In the genomic region with DNA sequence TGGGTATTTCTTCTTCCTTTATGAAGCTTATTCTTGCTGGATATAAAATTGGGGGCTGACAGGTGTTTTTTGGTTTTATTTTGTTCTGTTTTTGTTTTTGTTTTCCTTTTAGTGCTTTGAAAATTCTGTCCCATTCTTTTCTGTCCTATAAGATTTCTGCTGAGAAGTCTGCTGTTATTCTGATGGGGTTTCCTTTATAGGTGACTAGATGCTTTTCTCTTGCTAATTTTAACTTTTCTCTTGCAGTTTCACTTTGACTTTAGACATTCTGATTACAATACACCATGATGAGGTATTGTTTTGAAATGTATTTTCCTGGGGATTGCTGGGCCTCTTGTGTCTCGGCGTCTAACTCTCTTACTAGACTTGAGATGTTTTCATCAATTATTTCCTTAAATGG, we compare ENCODE assay signal across 15 cellular contexts. TPM values are rescaled to one million over a fixed set of nuclear protein-coding genes. Genes with fewer than 3 reads are reported as not detected.
DNase-seq lines count a peak whose midpoint lies in the region; ATAC-seq, FAIRE-seq and TF ChIP-seq lines count a peak whose summit lies in the region.
"Had no signal": no experiment of that assay in that cellular context is flagged by ENCODE, and none has a peak within 500 bp of the region (broad histone marks: within the 10 kb centered on the region; RNA-seq: fewer than 3 reads in every experiment).

No MANE protein-coding gene starts in this region.

- no peak overlapping the region for H2BK5ac ChIP-seq in H1 (ENCODE audit: low read depth, low read length)

- no peak overlapping the region for H3K4ac ChIP-seq in H1 (replicated peaks; ENCODE audit: insufficient read length, low read depth, low read length)

- H3K4me3 ChIP-seq in H1 (ENCODE audit: extremely low read depth in 1 of 4, insufficient read depth in 2 of 4, low read depth in 3 of 4, low read length in 4 of 4): no peak overlapping the region
- H3K4me3 ChIP-seq in MG63: no peak overlapping the region
- H3K4me3 ChIP-seq in H7 (ENCODE audit: insufficient read depth, low read depth, low read length): no peak overlapping the region
- H3K4me3 ChIP-seq: A549 had no signal

- WGBS in H1 (ENCODE audit: extremely low coverage in 1 of 2, insufficient coverage in 1 of 2, insufficient read length in 1 of 2, insufficient replicate concordance in 2 of 2, low coverage in 1 of 2, low lambda C conversion rate in 2 of 2, missing lambda C conversion rate in 1 of 2), 2 experiments: 83% methylated on average over 2 of the region's 2 CpGs; no CpG with 5 or more reads in 1 of the 2 experiments

- no peaks in the 10 kb centered on the region for H3K27me3 Mint-ChIP-seq in activated CD8-positive, alpha-beta T cell treated with anti-CD3 and anti-CD28 coated beads for 36 hours
- H3K27me3 Mint-ChIP-seq in activated CD8-positive, alpha-beta T cell treated with anti-CD3 and anti-CD28 coated beads, Interleukin-2, amount 10 ng/mL, durations not matched to agents 7 days and 5 days (ENCODE audit: low read depth): no peaks in the 10 kb centered on the region

- H3K4me2 ChIP-seq in H1 (ENCODE audit: insufficient read depth in 1 of 2, low read depth in 2 of 2, low read length in 2 of 2): no peak overlapping the region
- H3K4me2 ChIP-seq: A549 had no signal

- no peak overlapping the region for H3K27ac ChIP-seq in H1 (ENCODE audit: low read depth, low read length)
- H3K27ac ChIP-seq: A549 had no signal

- H3K27me3 ChIP-seq in H1 (replicated peaks in 1 of 4; ENCODE audit: control insufficient read depth in 3 of 4, extremely low read depth in 1 of 4, insufficient read depth in 3 of 4, low read length in 3 of 4) (no peaks in the 10 kb centered on the region), MG63 (no peaks in the 10 kb centered on the region), H7 (ENCODE audit: control insufficient read depth, insufficient read depth, low read length) (no peaks in the 10 kb centered on the region)

- no peak overlapping the region for H4K5ac ChIP-seq in H1 (ENCODE audit: insufficient read length, low read depth, low read length)

- TF ChIP-seq RAD21 in H1 (IDR thresholded peaks at IDR 0.05 in 1 of 2, conservative IDR thresholded peaks at IDR 0.05 in 1 of 2; ENCODE audit: low read depth in 2 of 2, low read length in 2 of 2): no peak

- no peak for TF ChIP-seq CTCF in activated CD8-positive, alpha-beta T cell treated with anti-CD3 and anti-CD28 coated beads for 36 hours (IDR thresholded peaks at IDR 0.05)
- no peak for TF ChIP-seq CTCF in H1 (IDR thresholded peaks at IDR 0.05; ENCODE audit: control extremely low read depth in 1 of 3, insufficient read depth in 1 of 3, low read depth in 1 of 3, low read length in 3 of 3)

- no peak for TF ChIP-seq EP300 in H1 (IDR thresholded peaks at IDR 0.05; ENCODE audit: borderline replicate concordance in 1 of 2, low read depth in 2 of 2, low read length in 2 of 2)

- H3K79me2 ChIP-seq in H1 (ENCODE audit: control insufficient read depth in 1 of 2, insufficient read depth in 2 of 2, low read length in 2 of 2): no peaks in the 10 kb centered on the region

- no peaks in the 10 kb centered on the region for H4K20me1 ChIP-seq in H1 (replicated peaks in 1 of 2; ENCODE audit: control insufficient read depth in 1 of 2, insufficient read depth in 2 of 2, low read length in 2 of 2)

- H3K27ac Mint-ChIP-seq in activated CD8-positive, alpha-beta T cell treated with anti-CD3 and anti-CD28 coated beads for 36 hours: peak overlapping the region; percentile 60
- no peak overlapping the region for H3K27ac Mint-ChIP-seq in activated CD8-positive, alpha-beta T cell treated with anti-CD3 and anti-CD28 coated beads, Interleukin-2, amount 10 ng/mL, durations not matched to agents 7 days and 5 days

- H3K4me1 Mint-ChIP-seq in activated CD8-positive, alpha-beta T cell treated with anti-CD3 and anti-CD28 coated beads for 36 hours (ENCODE audit: low read depth): peaks cover 11% of the 10 kb centered on the region
- peaks cover 13% of the 10 kb centered on the region for H3K4me1 Mint-ChIP-seq in activated CD8-positive, alpha-beta T cell treated with anti-CD3 and anti-CD28 coated beads, Interleukin-2, amount 10 ng/mL, durations not matched to agents 7 days and 5 days (ENCODE audit: low read depth)

- no peak overlapping the region for H2BK12ac ChIP-seq in H1 (ENCODE audit: low read depth, low read length)

- no peak overlapping the region for H2BK120ac ChIP-seq in H1 (replicated peaks; ENCODE audit: low read depth, low read length)

- H3K23me2 ChIP-seq in H1 (ENCODE audit: low read depth, low read length): no peaks in the 10 kb centered on the region; the same call in 1 of the 2 replicates

- intact Hi-C loops in activated CD8-positive, alpha-beta T cell treated with anti-CD3 and anti-CD28 coated beads for 36 hours (cut with micrococcal nuclease): no loop called here

- no peaks in the 10 kb centered on the region; the same call in 1 of the 2 replicates for H3K79me1 ChIP-seq in H1 (ENCODE audit: low read depth, low read length)

- H3K9ac ChIP-seq in H1 (replicated peaks in 1 of 4; ENCODE audit: extremely low read depth in 1 of 4, low read depth in 3 of 4, low read length in 3 of 4): no peak overlapping the region

- POLR2A ChIA-PET in activated CD8-positive, alpha-beta T cell treated with anti-CD3 and anti-CD28 coated beads for 36 hours (lab: Charles Lee): no interaction called here
- POLR2A ChIA-PET in activated CD8-positive, alpha-beta T cell treated with anti-CD3 and anti-CD28 coated beads, Interleukin-2, amount 10 ng/mL, durations not matched to agents 7 days and 5 days (lab: Charles Lee): no interaction called here
- POLR2A ChIA-PET in H1 (lab: Charles Lee; ENCODE audit: partially characterized antibody): interaction anchor here (1.5 kb wide), 1 partner anchor 17 kb away, joined by 3 read pairs; no protein-coding TSS in a partner anchor

- no peak for DNase-seq in activated CD8-positive, alpha-beta T cell treated with anti-CD3 and anti-CD28 coated beads for 36 hours
- no peak for DNase-seq in activated CD8-positive, alpha-beta T cell treated with anti-CD3 and anti-CD28 coated beads, Interleukin-2, amount 10 ng/mL, durations not matched to agents 7 days and 5 days
- DNase-seq in H1 (ENCODE audit: low read depth in 1 of 2, low spot score in 2 of 2) (no peak), MG63 (no peak), HTR-8/SVneo (ENCODE audit: insufficient read length, low spot score) (no peak), H7 (no peak)
- DNase-seq: activated CD4-positive, alpha-beta T cell treated with anti-CD3 and anti-CD28 coated beads, Interleukin-2, amount 50 U/mL, for 1 hour; Calu3; dermis blood vessel endothelial cell; GOT3; NCI-H1105 treated with DMSO at 0.1 percent for 48 hours; NK-92 treated with Interleukin-12 subunit alpha and Interleukin-12 subunit beta, amount 100 ng/mL, for 24 hours had no signal

- H3K36me3 ChIP-seq in H1 (ENCODE audit: control insufficient read depth in 2 of 4, insufficient read depth in 4 of 4, low read length in 3 of 4): no peaks in the 10 kb centered on the region
- H3K36me3 ChIP-seq in MG63: no peaks in the 10 kb centered on the region
- no peaks in the 10 kb centered on the region; the same call in 1 of the 2 replicates for H3K36me3 ChIP-seq in H7 (replicated peaks; ENCODE audit: control insufficient read depth, insufficient read depth, low read length)

- no peak overlapping the region for H3K23ac ChIP-seq in H1 (ENCODE audit: insufficient read length)

- H3K14ac ChIP-seq in H1 (ENCODE audit: insufficient read length): no peak overlapping the region

- peaks cover 5% of the 10 kb centered on the region for H3K9me3 Mint-ChIP-seq in activated CD8-positive, alpha-beta T cell treated with anti-CD3 and anti-CD28 coated beads for 36 hours
- peaks cover 7% of the 10 kb centered on the region for H3K9me3 Mint-ChIP-seq in activated CD8-positive, alpha-beta T cell treated with anti-CD3 and anti-CD28 coated beads, Interleukin-2, amount 10 ng/mL, durations not matched to agents 7 days and 5 days (ENCODE audit: insufficient read depth)

- H4K8ac ChIP-seq in H1 (ENCODE audit: extremely low read depth, insufficient read depth, low read length): no peak overlapping the region

- H3K9me3 ChIP-seq in H1 (ENCODE audit: insufficient read depth in 2 of 2, low read depth in 1 of 2, low read length in 1 of 2) (peaks cover 0 to 2% of the 10 kb centered on the region in 2 experiments; a peak in 1 of 4 replicates), MG63 (no peaks in the 10 kb centered on the region; the same call in 1 of the 2 replicates)
- H3K9me3 ChIP-seq: A549 had no signal

- peaks cover 44% of the 10 kb centered on the region for H3K36me3 Mint-ChIP-seq in activated CD8-positive, alpha-beta T cell treated with anti-CD3 and anti-CD28 coated beads for 36 hours (ENCODE audit: low read depth)
- H3K36me3 Mint-ChIP-seq in activated CD8-positive, alpha-beta T cell treated with anti-CD3 and anti-CD28 coated beads, Interleukin-2, amount 10 ng/mL, durations not matched to agents 7 days and 5 days (ENCODE audit: low read depth): peaks cover 60% of the 10 kb centered on the region

- peak; percentile 69 for FAIRE-seq in H1 (lab: Jason Lieb, UNC)
- no peak for FAIRE-seq in HTR-8/SVneo (lab: Jason Lieb, UNC)
- FAIRE-seq: A549 had no signal

- CTCF ChIA-PET in activated CD8-positive, alpha-beta T cell treated with anti-CD3 and anti-CD28 coated beads for 36 hours (lab: Charles Lee): interaction anchor here (1.5 kb wide), 1 partner anchor 23 kb away, joined by 4 read pairs; a partner anchor contains a TSS
- CTCF ChIA-PET in activated CD8-positive, alpha-beta T cell treated with anti-CD3 and anti-CD28 coated beads, Interleukin-2, amount 10 ng/mL, durations not matched to agents 7 days and 5 days (lab: Charles Lee): no interaction called here
- CTCF ChIA-PET in H1 (lab: Charles Lee; ENCODE audit: partially characterized antibody): interaction anchor here (0.7 to 1.0 kb wide), 2 partner anchors 21 to 22 kb away, joined by 3 read pairs; no protein-coding TSS in a partner anchor

- peak; percentile 60 for ATAC-seq in activated CD8-positive, alpha-beta T cell treated with anti-CD3 and anti-CD28 coated beads for 36 hours
- no peak for ATAC-seq in activated CD8-positive, alpha-beta T cell treated with anti-CD3 and anti-CD28 coated beads, Interleukin-2, amount 10 ng/mL, durations not matched to agents 7 days and 5 days
- ATAC-seq in GM21737 (IDR thresholded peaks at IDR 0.05; ENCODE audit: unreplicated experiment): peak; percentile 58
- ATAC-seq in HG03432 (IDR thresholded peaks at IDR 0.05; ENCODE audit: unreplicated experiment): peak; percentile 59
- ATAC-seq: A549 had no signal

- no peak for TF ChIP-seq POLR2A in H1 (IDR thresholded peaks at IDR 0.05; ENCODE audit: control extremely low read depth in 1 of 2, low read depth in 2 of 2, low read length in 2 of 2)

- H3K18ac ChIP-seq in H1 (ENCODE audit: extremely low read depth, low read length): no peak overlapping the region

- H3K56ac ChIP-seq in H1 (replicated peaks; ENCODE audit: insufficient read length, low read depth, low read length): no peak overlapping the region

- no peak overlapping the region for H2AK5ac ChIP-seq in H1 (ENCODE audit: low read depth, low read length)

- no peak overlapping the region for H3K4me3 Mint-ChIP-seq in activated CD8-positive, alpha-beta T cell treated with anti-CD3 and anti-CD28 coated beads for 36 hours
- H3K4me3 Mint-ChIP-seq in activated CD8-positive, alpha-beta T cell treated with anti-CD3 and anti-CD28 coated beads, Interleukin-2, amount 10 ng/mL, durations not matched to agents 7 days and 5 days: no peak overlapping the region

- no peak overlapping the region for H2BK20ac ChIP-seq in H1 (ENCODE audit: low read length)

- H2BK15ac ChIP-seq in H1 (ENCODE audit: low read length): no peak overlapping the region

- H4K91ac ChIP-seq in H1 (replicated peaks; ENCODE audit: insufficient read length, low read length): no peak overlapping the region

- H3K4me1 ChIP-seq in H1 (replicated peaks in 1 of 4; ENCODE audit: control insufficient read depth in 3 of 4, insufficient read depth in 4 of 4, low read length in 3 of 4): no peaks in the 10 kb centered on the region
- H3K4me1 ChIP-seq: A549 had no signal

- no peak overlapping the region for H2AFZ ChIP-seq in H1 (ENCODE audit: low read length)

RNA-seq across cellular contexts. Expression of a gene that starts 22.8 kb away (rescaled TPM):
- 10 to 100 TPM; 40.5 to 47.2 TPM for total RNA-seq in activated CD8-positive, alpha-beta T cell treated with anti-CD3 and anti-CD28 coated beads for 36 hours
- 10 to 100 TPM; 53.5 to 65.5 TPM for total RNA-seq in activated CD8-positive, alpha-beta T cell treated with anti-CD3 and anti-CD28 coated beads, Interleukin-2, amount 10 ng/mL, durations not matched to agents 7 days and 5 days
- 19.4 and 22.3 TPM in 2 replicates for total RNA-seq in H1 (2021; fragmentation: NEBNext Ultra II Directional; extraction: Animal tissue kit (Norgen Biotek cat#: 25700))
- polyA plus RNA-seq in H1 (2011; rRNA removed): 9.5 and 10.2 TPM in 2 replicates
- polyA plus RNA-seq in H1 (2011; cell fraction: cytosol; rRNA removed): 18.5 TPM
- polyA plus RNA-seq in H1 (2011; cell fraction: nucleus; rRNA removed): 20.4 TPM
- polyA plus RNA-seq in H1 (2012, experiment 1 of 2): 8.7 to 18.5 TPM (median 13.9 TPM) in 4 replicates
- polyA plus RNA-seq in H1 (2012, experiment 2 of 2): 0.92 TPM
- polyA plus RNA-seq in H1 (2013, experiment 1 of 2): 29.0 TPM
- 25.8 TPM for polyA plus RNA-seq in H1 (2013, experiment 2 of 2)
- polyA minus RNA-seq in H1 (2011; rRNA and poly(A)+ RNA removed): 14.3 and 34.0 TPM in 2 replicates
- polyA minus RNA-seq in H1 (2011; cell fraction: cytosol; rRNA and poly(A)+ RNA removed): 19.7 TPM
- 118 TPM for polyA minus RNA-seq in H1 (2011; cell fraction: nucleus; rRNA and poly(A)+ RNA removed)
- 51.0 and 56.5 TPM in 2 replicates for total RNA-seq in MG63 (2014; rRNA removed; shearing (Covaris generic); ENCODE audit: low replicate concordance)
- total RNA-seq in H7 (2014; rRNA removed; shearing (Covaris generic)): 15.1 and 15.6 TPM in 2 replicates

RNA-seq across cellular contexts. Expression of a gene that starts 54.6 kb away (rescaled TPM):
- not detected for total RNA-seq in activated CD8-positive, alpha-beta T cell treated with anti-CD3 and anti-CD28 coated beads for 36 hours
- not detected for total RNA-seq in activated CD8-positive, alpha-beta T cell treated with anti-CD3 and anti-CD28 coated beads, Interleukin-2, amount 10 ng/mL, durations not matched to agents 7 days and 5 days
- 0.34 and 0.80 TPM in 2 replicates for total RNA-seq in H1 (2021; fragmentation: NEBNext Ultra II Directional; extraction: Animal tissue kit (Norgen Biotek cat#: 25700))
- 0.12 and 0.24 TPM in 2 replicates for polyA plus RNA-seq in H1 (2011; rRNA removed)
- 0.37 TPM for polyA plus RNA-seq in H1 (2011; cell fraction: cytosol; rRNA removed)
- polyA plus RNA-seq in H1 (2011; cell fraction: nucleus; rRNA removed): 0.16 TPM
- polyA plus RNA-seq in H1 (2012, experiment 1 of 2): 0.23 to 0.95 TPM (median 0.59 TPM) in 4 replicates
- polyA plus RNA-seq in H1 (2012, experiment 2 of 2): not detected
- 1.2 TPM for polyA plus RNA-seq in H1 (2013, experiment 1 of 2)
- polyA plus RNA-seq in H1 (2013, experiment 2 of 2): 0.90 TPM
- 0.25 and 0.85 TPM in 2 replicates for polyA minus RNA-seq in H1 (2011; rRNA and poly(A)+ RNA removed)
- polyA minus RNA-seq in H1 (2011; cell fraction: cytosol; rRNA and poly(A)+ RNA removed): 0.51 TPM
- 0.20 TPM for polyA minus RNA-seq in H1 (2011; cell fraction: nucleus; rRNA and poly(A)+ RNA removed)
- total RNA-seq in MG63 (2014; rRNA removed; shearing (Covaris generic); ENCODE audit: low replicate concordance): not detected in 2 replicates
- 0.07 TPM in 1 of 2 replicates, not detected in the other for total RNA-seq in H7 (2014; rRNA removed; shearing (Covaris generic))
- total RNA-seq: Calu3 had no signal
- polyA plus RNA-seq: A549 had no signal
